ENCODE assay signal across 1 cellular context in the genomic region with DNA sequence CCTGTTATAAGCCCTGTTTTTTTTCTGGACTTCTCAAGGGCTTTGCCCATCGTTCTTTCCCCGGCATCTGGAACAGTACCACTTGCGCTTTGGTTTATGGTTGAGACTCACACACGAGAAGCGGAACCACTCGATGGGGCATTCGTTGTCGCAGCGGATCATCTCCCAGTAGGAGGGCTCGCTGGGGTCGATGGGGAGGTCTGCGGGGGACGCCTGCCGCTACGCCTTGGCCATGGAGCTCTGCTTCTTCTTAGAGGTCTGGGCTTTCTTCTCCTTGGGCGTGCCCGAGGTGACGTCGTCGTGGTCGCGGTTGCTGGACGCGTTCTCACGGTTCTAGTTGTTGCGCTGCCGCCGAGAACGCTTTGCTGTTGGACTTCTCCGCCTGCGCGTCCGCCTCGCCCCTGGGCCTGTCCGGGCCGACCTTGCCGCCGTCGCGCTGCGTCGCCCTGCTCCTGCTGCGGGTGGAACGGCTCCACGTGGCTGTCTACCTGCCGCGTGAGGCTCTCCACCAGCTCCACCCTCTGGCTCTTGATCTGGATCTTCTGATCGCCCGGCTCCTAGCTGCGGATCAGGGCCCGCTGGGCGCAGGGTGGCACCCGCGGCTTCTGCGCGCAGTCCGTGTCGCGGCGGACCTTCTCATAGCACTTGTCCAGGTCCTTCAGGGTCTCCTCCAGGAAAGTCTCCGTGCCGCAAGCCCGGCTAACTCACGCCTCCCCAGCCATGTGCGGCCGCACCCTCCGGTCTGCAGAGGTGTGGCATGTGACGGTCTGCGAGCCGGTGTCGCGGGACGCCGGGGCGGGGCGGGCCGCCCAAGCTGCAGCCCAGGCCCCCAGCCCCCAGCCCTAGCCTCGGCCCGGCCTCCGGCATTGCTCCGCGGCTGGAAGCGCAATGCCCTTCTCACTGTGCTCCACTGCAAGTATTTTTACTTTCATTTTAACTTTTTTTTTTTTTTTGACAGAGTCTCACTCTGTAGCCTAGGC.
TF ChIP-seq lines count a peak whose summit lies in the region.

No MANE protein-coding gene starts in this region.

TF ChIP-seq in A549, 52 proteins besides CTCF, POLR2A, EP300 and RAD21 (continued from another document):
- TF ChIP-seq, protein P1, sequence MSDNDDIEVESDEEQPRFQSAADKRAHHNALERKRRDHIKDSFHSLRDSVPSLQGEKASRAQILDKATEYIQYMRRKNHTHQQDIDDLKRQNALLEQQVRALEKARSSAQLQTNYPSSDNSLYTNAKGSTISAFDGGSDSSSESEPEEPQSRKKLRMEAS (IDR thresholded peaks at IDR 0.05), result peak; percentile 94
- TF ChIP-seq RNF2 (IDR thresholded peaks at IDR 0.05; ENCODE audit: borderline replicate concordance, low read depth) (no peak), NPAS2 (CRISPR knock-in tag; IDR thresholded peaks at IDR 0.05; ENCODE audit: borderline replicate concordance) (no peak), HOXB13 (CRISPR knock-in tag; IDR thresholded peaks at IDR 0.05; ENCODE audit: low read depth) (0 out of 2 replicates have a peak, but pooled peaks have one; percentile 48), BHLHE40 (IDR thresholded peaks at IDR 0.05; ENCODE audit: low read depth, low read length) (no peak), HOXB5 (CRISPR knock-in tag; IDR thresholded peaks at IDR 0.05) (0 out of 2 replicates have a peak, but pooled peaks have one; percentile 60), JUN (IDR thresholded peaks at IDR 0.05) (no peak), ESRRA (IDR thresholded peaks at IDR 0.05; ENCODE audit: borderline replicate concordance, low read length) (no peak), NFE2L2 (conservative IDR thresholded peaks at IDR 0.05; ENCODE audit: low read length) (no peak), REST (IDR thresholded peaks at IDR 0.05) (no peak), MAZ (IDR thresholded peaks at IDR 0.05; ENCODE audit: borderline replicate concordance, low read depth, low read length) (no peak), KDM1A (IDR thresholded peaks at IDR 0.05; ENCODE audit: low read depth) (no peak), FOSL2 (IDR thresholded peaks at IDR 0.05) (no peak), FOSL2 (CRISPR knock-in tag; IDR thresholded peaks at IDR 0.05) (no peak), CEBPB (IDR thresholded peaks at IDR 0.05) (no peak), RCOR1 (IDR thresholded peaks at IDR 0.05; ENCODE audit: low read depth, low read length) (no peak), HEYL (CRISPR knock-in tag; IDR thresholded peaks at IDR 0.05) (no peak), FOSB (CRISPR knock-in tag; IDR thresholded peaks at IDR 0.05) (no peak), MYC (IDR thresholded peaks at IDR 0.05; ENCODE audit: borderline replicate concordance, low read length) (peak; percentile 73; the same call in 1 of the 2 replicates), CBX2 (IDR thresholded peaks at IDR 0.05; ENCODE audit: borderline replicate concordance, low read depth) (no peak), ZC3H11A (IDR thresholded peaks at IDR 0.05) (no peak), RFX5 (IDR thresholded peaks at IDR 0.05) (no peak)
- TF ChIP-seq, protein P2, sequence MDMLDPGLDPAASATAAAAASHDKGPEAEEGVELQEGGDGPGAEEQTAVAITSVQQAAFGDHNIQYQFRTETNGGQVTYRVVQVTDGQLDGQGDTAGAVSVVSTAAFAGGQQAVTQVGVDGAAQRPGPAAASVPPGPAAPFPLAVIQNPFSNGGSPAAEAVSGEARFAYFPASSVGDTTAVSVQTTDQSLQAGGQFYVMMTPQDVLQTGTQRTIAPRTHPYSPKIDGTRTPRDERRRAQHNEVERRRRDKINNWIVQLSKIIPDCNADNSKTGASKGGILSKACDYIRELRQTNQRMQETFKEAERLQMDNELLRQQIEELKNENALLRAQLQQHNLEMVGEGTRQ (IDR thresholded peaks at IDR 0.05), result peak; percentile 18; the same call in 1 of the 2 replicates
